In the genomic region with DNA sequence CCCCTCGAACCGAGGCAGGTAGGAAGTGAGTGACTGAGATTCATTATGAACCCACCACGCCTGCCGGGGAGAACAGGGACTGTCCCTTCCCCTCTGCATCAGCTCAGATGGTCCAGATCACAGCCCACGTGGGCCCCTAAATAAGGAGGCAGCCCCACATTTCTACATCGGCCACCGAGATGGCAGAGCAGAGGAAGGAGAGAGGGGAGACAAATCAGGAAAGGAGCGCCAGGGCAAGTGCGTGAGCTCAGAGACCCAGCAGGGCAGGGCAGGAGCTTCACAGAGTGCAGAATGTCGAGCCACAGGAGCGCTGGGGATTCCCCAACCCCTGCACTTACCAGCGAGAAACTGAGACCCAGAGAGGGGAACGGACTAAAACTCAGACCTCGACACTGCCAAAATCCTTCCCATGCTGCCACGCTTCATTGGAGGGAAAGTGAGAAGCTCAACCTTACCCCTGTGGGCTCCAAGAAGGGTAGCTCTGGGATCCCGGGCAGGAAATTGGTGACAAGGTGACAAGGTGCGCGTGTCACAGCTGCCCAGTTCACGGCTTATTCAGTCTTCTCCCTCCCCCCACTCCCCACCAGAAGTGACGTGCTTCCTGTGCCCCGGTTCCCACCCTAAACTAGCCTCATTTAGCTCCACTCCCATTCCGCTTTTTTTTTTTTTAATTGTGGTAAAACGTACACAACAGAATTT, we compare ENCODE assay signal across 9 cellular contexts. TPM values are rescaled to one million over a fixed set of nuclear protein-coding genes. Genes with fewer than 3 reads are reported as not detected.
DNase-seq lines count a peak whose midpoint lies in the region; ATAC-seq and TF ChIP-seq lines count a peak whose summit lies in the region.
"Had no signal": no experiment of that assay in that cellular context is flagged by ENCODE, and none has a peak within 500 bp of the region (broad histone marks: within the 10 kb centered on the region; RNA-seq: fewer than 3 reads in every experiment).

A gene (minus strand): TSS at position 566 of the 699 bp plus-strand sequence. CDS start 13,942 bp downstream, outside the sequence.

- TF ChIP-seq CTCF in WTC11 (IDR thresholded peaks at IDR 0.05) (no peak), chondrocyte (IDR thresholded peaks at IDR 0.05) (no peak)

- peak; percentile 71 for ATAC-seq in HG03432 (IDR thresholded peaks at IDR 0.05; ENCODE audit: unreplicated experiment)
- ATAC-seq in WTC11 = peak; percentile 63
- peak; percentile 93 for ATAC-seq in stimulated activated memory B cell treated with anti-CD40 and anti-IgM and Interleukin-4, amounts not matched to agents 10 μg/mL and 1 μg/mL and 100 μg/mL, for 72 hours

- H3K27me3 Mint-ChIP-seq in WTC11 (ENCODE audit: low read depth) (peaks cover 2% of the 10 kb centered on the region; the same call in 1 of the 2 replicates), chondrocyte (ENCODE audit: low read depth) (peaks cover 3% of the 10 kb centered on the region)
- H3K27me3 Mint-ChIP-seq in stimulated activated memory B cell treated with anti-CD40 and anti-IgM and Interleukin-4, amounts not matched to agents 10 μg/mL and 1 μg/mL and 100 μg/mL, for 72 hours = no peaks in the 10 kb centered on the region

- CTCF ChIA-PET in WTC11 (lab: Charles Lee) = interaction anchor here (0.6 to 2.1 kb wide), 11 partner anchors 9 to 278 kb away, joined by 3 to 15 read pairs (median 6); a partner anchor contains a TSS

- H3K36me3 ChIP-seq in mucosa of rectum (ENCODE audit: control insufficient read depth in 2 of 2, insufficient read depth in 2 of 2, low read length in 2 of 2) = no peaks in the 10 kb centered on the region

- peaks cover 10% of the 10 kb centered on the region for H3K4me1 Mint-ChIP-seq in WTC11
- no peaks in the 10 kb centered on the region for H3K4me1 Mint-ChIP-seq in chondrocyte (ENCODE audit: low read depth)
- peaks cover 54% of the 10 kb centered on the region for H3K4me1 Mint-ChIP-seq in stimulated activated memory B cell treated with anti-CD40 and anti-IgM and Interleukin-4, amounts not matched to agents 10 μg/mL and 1 μg/mL and 100 μg/mL, for 72 hours
- H3K4me1 Mint-ChIP-seq: mesothelial cell of epicardium had no signal

- DNase-seq in SIG-M5 treated with dmso at 0.1 percent for 504 hours (lab: John Stamatoyannopoulos, UW; ENCODE audit: unreplicated experiment) (peak; percentile 65), SIG-M5 (lab: John Stamatoyannopoulos, UW) (no peak), WTC11 (ENCODE audit: low spot score) (no peak), chondrocyte (ENCODE audit: low spot score) (no peak), SW 1271 (lab: John Stamatoyannopoulos, UW) (no peak)

- H3K4me3 ChIP-seq in mucosa of rectum (ENCODE audit: low read length in 2 of 2) = peak within 1 kb of the TSS; percentile 75 to 87

- H3K4me3 Mint-ChIP-seq in WTC11 (peak within 1 kb of the TSS; percentile 41), chondrocyte (ENCODE audit: unreplicated experiment) (no peak within 1 kb of the TSS)
- H3K4me3 Mint-ChIP-seq in stimulated activated memory B cell treated with anti-CD40 and anti-IgM and Interleukin-4, amounts not matched to agents 10 μg/mL and 1 μg/mL and 100 μg/mL, for 72 hours = peak within 1 kb of the TSS; percentile 91
- H3K4me3 Mint-ChIP-seq: mesothelial cell of epicardium had no signal

- H3K27me3 ChIP-seq in mucosa of rectum (ENCODE audit: control insufficient read depth in 2 of 2, insufficient read depth in 2 of 2, low read length in 2 of 2) = no peaks in the 10 kb centered on the region

- POLR2A ChIA-PET in WTC11 (lab: Charles Lee) = no interaction called here

- H3K27ac Mint-ChIP-seq in WTC11 (no peak within 1 kb of the TSS; the same call in 1 of the 2 replicates), chondrocyte (ENCODE audit: unreplicated experiment) (peak within 1 kb of the TSS; percentile 45)
- H3K27ac Mint-ChIP-seq in stimulated activated memory B cell treated with anti-CD40 and anti-IgM and Interleukin-4, amounts not matched to agents 10 μg/mL and 1 μg/mL and 100 μg/mL, for 72 hours = peak within 1 kb of the TSS; percentile 94
- H3K27ac Mint-ChIP-seq: mesothelial cell of epicardium had no signal

- H3K9ac ChIP-seq in mucosa of rectum (ENCODE audit: low read depth in 1 of 2, low read length in 2 of 2) = peak within 1 kb of the TSS; percentile 58 to 86

- H3K36me3 Mint-ChIP-seq in WTC11 (no peaks in the 10 kb centered on the region), chondrocyte (ENCODE audit: low read depth) (no peaks in the 10 kb centered on the region)
- H3K36me3 Mint-ChIP-seq in stimulated activated memory B cell treated with anti-CD40 and anti-IgM and Interleukin-4, amounts not matched to agents 10 μg/mL and 1 μg/mL and 100 μg/mL, for 72 hours = no peaks in the 10 kb centered on the region
- H3K36me3 Mint-ChIP-seq: mesothelial cell of epicardium had no signal

- H3K9me3 ChIP-seq in mucosa of rectum (ENCODE audit: control insufficient read depth in 2 of 2, low read length in 2 of 2) = no peaks in the 10 kb centered on the region

- H3K27ac ChIP-seq in mucosa of rectum (ENCODE audit: low read depth in 2 of 2, low read length in 2 of 2) = peak within 1 kb of the TSS; percentile 72 to 86

- peaks cover 5% of the 10 kb centered on the region for H3K9me3 Mint-ChIP-seq in WTC11
- H3K9me3 Mint-ChIP-seq in chondrocyte (ENCODE audit: low read depth) = no peaks in the 10 kb centered on the region
- no peaks in the 10 kb centered on the region for H3K9me3 Mint-ChIP-seq in stimulated activated memory B cell treated with anti-CD40 and anti-IgM and Interleukin-4, amounts not matched to agents 10 μg/mL and 1 μg/mL and 100 μg/mL, for 72 hours

- H3K4me1 ChIP-seq in mucosa of rectum (ENCODE audit: control insufficient read depth in 2 of 2, insufficient read depth in 2 of 2, low read length in 2 of 2) = peaks cover 8 to 14% of the 10 kb centered on the region in 2 donors

TF ChIP-seq in WTC11, 78 proteins besides CTCF, POLR2A, EP300 and RAD21 (continues in another document):
- TF ChIP-seq, protein P1, sequence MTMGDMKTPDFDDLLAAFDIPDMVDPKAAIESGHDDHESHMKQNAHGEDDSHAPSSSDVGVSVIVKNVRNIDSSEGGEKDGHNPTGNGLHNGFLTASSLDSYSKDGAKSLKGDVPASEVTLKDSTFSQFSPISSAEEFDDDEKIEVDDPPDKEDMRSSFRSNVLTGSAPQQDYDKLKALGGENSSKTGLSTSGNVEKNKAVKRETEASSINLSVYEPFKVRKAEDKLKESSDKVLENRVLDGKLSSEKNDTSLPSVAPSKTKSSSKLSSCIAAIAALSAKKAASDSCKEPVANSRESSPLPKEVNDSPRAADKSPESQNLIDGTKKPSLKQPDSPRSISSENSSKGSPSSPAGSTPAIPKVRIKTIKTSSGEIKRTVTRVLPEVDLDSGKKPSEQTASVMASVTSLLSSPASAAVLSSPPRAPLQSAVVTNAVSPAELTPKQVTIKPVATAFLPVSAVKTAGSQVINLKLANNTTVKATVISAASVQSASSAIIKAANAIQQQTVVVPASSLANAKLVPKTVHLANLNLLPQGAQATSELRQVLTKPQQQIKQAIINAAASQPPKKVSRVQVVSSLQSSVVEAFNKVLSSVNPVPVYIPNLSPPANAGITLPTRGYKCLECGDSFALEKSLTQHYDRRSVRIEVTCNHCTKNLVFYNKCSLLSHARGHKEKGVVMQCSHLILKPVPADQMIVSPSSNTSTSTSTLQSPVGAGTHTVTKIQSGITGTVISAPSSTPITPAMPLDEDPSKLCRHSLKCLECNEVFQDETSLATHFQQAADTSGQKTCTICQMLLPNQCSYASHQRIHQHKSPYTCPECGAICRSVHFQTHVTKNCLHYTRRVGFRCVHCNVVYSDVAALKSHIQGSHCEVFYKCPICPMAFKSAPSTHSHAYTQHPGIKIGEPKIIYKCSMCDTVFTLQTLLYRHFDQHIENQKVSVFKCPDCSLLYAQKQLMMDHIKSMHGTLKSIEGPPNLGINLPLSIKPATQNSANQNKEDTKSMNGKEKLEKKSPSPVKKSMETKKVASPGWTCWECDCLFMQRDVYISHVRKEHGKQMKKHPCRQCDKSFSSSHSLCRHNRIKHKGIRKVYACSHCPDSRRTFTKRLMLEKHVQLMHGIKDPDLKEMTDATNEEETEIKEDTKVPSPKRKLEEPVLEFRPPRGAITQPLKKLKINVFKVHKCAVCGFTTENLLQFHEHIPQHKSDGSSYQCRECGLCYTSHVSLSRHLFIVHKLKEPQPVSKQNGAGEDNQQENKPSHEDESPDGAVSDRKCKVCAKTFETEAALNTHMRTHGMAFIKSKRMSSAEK (CRISPR knock-in tag; IDR thresholded peaks at IDR 0.05; ENCODE audit: borderline replicate concordance) = no peak
- no peak for TF ChIP-seq MYBL2 (CRISPR knock-in tag; IDR thresholded peaks at IDR 0.05)
- TF ChIP-seq ZNF232 (CRISPR knock-in tag; IDR thresholded peaks at IDR 0.05) = no peak
- TF ChIP-seq, protein P2, sequence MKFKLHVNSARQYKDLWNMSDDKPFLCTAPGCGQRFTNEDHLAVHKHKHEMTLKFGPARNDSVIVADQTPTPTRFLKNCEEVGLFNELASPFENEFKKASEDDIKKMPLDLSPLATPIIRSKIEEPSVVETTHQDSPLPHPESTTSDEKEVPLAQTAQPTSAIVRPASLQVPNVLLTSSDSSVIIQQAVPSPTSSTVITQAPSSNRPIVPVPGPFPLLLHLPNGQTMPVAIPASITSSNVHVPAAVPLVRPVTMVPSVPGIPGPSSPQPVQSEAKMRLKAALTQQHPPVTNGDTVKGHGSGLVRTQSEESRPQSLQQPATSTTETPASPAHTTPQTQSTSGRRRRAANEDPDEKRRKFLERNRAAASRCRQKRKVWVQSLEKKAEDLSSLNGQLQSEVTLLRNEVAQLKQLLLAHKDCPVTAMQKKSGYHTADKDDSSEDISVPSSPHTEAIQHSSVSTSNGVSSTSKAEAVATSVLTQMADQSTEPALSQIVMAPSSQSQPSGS (CRISPR knock-in tag; IDR thresholded peaks at IDR 0.05; ENCODE audit: borderline replicate concordance, low read depth) = no peak
- no peak for TF ChIP-seq FOXK1 (CRISPR knock-in tag; IDR thresholded peaks at IDR 0.05)
- TF ChIP-seq, protein P3, sequence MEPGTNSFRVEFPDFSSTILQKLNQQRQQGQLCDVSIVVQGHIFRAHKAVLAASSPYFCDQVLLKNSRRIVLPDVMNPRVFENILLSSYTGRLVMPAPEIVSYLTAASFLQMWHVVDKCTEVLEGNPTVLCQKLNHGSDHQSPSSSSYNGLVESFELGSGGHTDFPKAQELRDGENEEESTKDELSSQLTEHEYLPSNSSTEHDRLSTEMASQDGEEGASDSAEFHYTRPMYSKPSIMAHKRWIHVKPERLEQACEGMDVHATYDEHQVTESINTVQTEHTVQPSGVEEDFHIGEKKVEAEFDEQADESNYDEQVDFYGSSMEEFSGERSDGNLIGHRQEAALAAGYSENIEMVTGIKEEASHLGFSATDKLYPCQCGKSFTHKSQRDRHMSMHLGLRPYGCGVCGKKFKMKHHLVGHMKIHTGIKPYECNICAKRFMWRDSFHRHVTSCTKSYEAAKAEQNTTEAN (CRISPR knock-in tag; IDR thresholded peaks at IDR 0.05) = no peak

RNA-seq across cellular contexts. Expression of the gene that starts here (rescaled TPM):
- 0.33 to 0.57 TPM (median 0.44 TPM) in 3 replicates for total RNA-seq in WTC11 (2021)
- total RNA-seq in chondrocyte = not detected in 3 replicates

Comparison
In these comparisons a context has a peak if more than half of its experiments do, and no peak if none do; other contexts are left out.
1. Peak in ATAC-seq in WTC11; RNA of the gene not detected or under 1 TPM.